ENCODE assay signal across 8 cellular contexts in the genomic region with DNA sequence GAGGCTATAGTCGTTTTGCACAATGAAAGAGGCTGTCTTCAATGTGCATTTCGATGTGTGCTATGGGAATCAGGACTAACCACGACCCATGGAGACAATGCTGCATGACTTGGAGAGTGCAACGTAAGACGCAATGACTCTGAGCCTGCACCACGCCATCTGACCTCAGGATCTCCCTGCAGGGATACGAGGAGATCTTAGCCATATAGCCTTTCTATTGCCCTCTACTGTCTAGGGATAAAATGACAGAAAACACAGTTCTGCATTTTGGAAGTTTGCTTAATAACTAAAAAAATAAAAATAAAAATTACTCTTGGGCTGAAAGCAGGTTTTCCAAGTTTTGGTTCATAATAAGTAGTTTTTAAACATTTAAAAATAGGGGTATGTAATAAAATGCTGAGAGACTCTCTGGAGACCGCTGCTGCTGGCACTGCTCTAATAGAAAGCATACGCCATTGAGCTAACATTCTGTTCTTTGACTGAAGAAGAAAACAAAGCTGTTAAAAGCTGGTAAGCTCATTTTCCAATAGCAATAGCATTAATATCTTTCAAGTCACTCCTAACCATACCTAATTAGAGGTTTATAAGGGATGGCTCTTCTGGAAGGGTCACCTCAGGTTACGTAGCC.
DNase-seq lines count a peak whose midpoint lies in the region; ATAC-seq, FAIRE-seq and TF ChIP-seq lines count a peak whose summit lies in the region.

No MANE protein-coding gene starts in this region.

- H3K36me3 ChIP-seq in mucosa of descending colon (ENCODE audit: low read depth), result no peaks in the 10 kb centered on the region

- no peak overlapping the region for H3K4me3 ChIP-seq in mucosa of descending colon

- peak; percentile 55 for TF ChIP-seq CTCF in D721Med (IDR thresholded peaks at IDR 0.05; ENCODE audit: insufficient read depth, missing control alignments)
- TF ChIP-seq CTCF in mucosa of descending colon (IDR thresholded peaks at IDR 0.05), result no peak

- peak; percentile 45 for ATAC-seq in mucosa of descending colon
- no peak for ATAC-seq in GM21529 (IDR thresholded peaks at IDR 0.05; ENCODE audit: unreplicated experiment)
- no peak for ATAC-seq in HG03469 (IDR thresholded peaks at IDR 0.05; ENCODE audit: unreplicated experiment)
- no peak for ATAC-seq in GM21447 (IDR thresholded peaks at IDR 0.05; ENCODE audit: unreplicated experiment)

- FAIRE-seq in D721Med (lab: Jason Lieb, UNC), result peak; percentile 87

- no peaks in the 10 kb centered on the region for H3K9me3 ChIP-seq in mucosa of descending colon

- DNase-seq in D721Med (ENCODE audit: insufficient read length, low spot score) (no peak), NCI-H2171 (lab: John Stamatoyannopoulos, UW) (peak; percentile 0), dermis blood vessel endothelial cell (peak; percentile 41), mucosa of descending colon (no peak), T-helper 9 cell (no peak)

- intact Hi-C loops in mucosa of descending colon (cut with DNase I, micrococcal nuclease), result no loop called here

- H3K4me1 ChIP-seq in mucosa of descending colon (ENCODE audit: low read depth), result no peaks in the 10 kb centered on the region

Comparison
In these comparisons a context has a peak if more than half of its experiments do, and no peak if none do; other contexts are left out.
1. DNase-seq: peak in NCI-H2171 (single experiment) and dermis blood vessel endothelial cell (single experiment); none in D721Med (single experiment), mucosa of descending colon (0 of 3) and T-helper 9 cell (single experiment).